In genomic region chr12:112418248-112418595, GRCh38 we compare ENCODE assay signal across 8 cellular contexts. TPM values are rescaled to one million over a fixed set of nuclear protein-coding genes. Genes with fewer than 3 reads are reported as not detected.
DNase-seq lines count a peak whose midpoint lies in the region; ATAC-seq and TF ChIP-seq lines count a peak whose summit lies in the region.

No MANE protein-coding gene starts in this region.

- peaks cover 38% of the 10 kb centered on the region for H4K20me1 ChIP-seq in BLaER1

- H3K36me3 Mint-ChIP-seq in IgD-negative memory B cell (no peaks in the 10 kb centered on the region), chondrocyte (ENCODE audit: low read depth) (no peaks in the 10 kb centered on the region)
- H3K36me3 Mint-ChIP-seq in naive thymus-derived CD4-positive, alpha-beta T cell: peaks cover 0 to 5% (median 0%) of the 10 kb centered on the region in 5 donors

- no peaks in the 10 kb centered on the region for H3K27me3 ChIP-seq in BLaER1
- H3K27me3 ChIP-seq in naive thymus-derived CD4-positive, alpha-beta T cell (ENCODE audit: control insufficient read depth in 2 of 2, insufficient read depth in 2 of 2, low read length in 2 of 2): no peaks in the 10 kb centered on the region

- DNase-seq in chondrocyte (ENCODE audit: low spot score): no peak
- DNase-seq in naive thymus-derived CD4-positive, alpha-beta T cell: no peak
- no peak for DNase-seq in GM13976 (ENCODE audit: low spot score)
- no peak for DNase-seq in NCI-H446 treated with DMSO at 0.1 percent for 48 hours (lab: John Stamatoyannopoulos, UW)
- no peak for DNase-seq in NCI-H446 (lab: John Stamatoyannopoulos, UW)
- DNase-seq in occipital lobe (lab: John Stamatoyannopoulos, UW): no peak

- ATAC-seq in naive thymus-derived CD4-positive, alpha-beta T cell: no peak

- in situ Hi-C loops in GM13976 (cut with MboI; ENCODE audit: low sequenced_read_pairs, unreplicated experiment): no loop called here

- TF ChIP-seq CTCF in chondrocyte (IDR thresholded peaks at IDR 0.05): no peak
- no peak for TF ChIP-seq CTCF in GM13976 (IDR thresholded peaks at IDR 0.05; ENCODE audit: borderline replicate concordance, control extremely low read depth, extremely low read depth, insufficient read depth, missing control alignments)

- peak overlapping the region; percentile 94 to 100 (median 98) for H3K4me3 Mint-ChIP-seq in IgD-negative memory B cell
- H3K4me3 Mint-ChIP-seq in chondrocyte (ENCODE audit: unreplicated experiment): peak overlapping the region; percentile 90
- H3K4me3 Mint-ChIP-seq in naive thymus-derived CD4-positive, alpha-beta T cell: peak overlapping the region; percentile 90 to 100 (median 96)

- peak overlapping the region; percentile 94 for H3K4me2 ChIP-seq in BLaER1

- H3K27ac Mint-ChIP-seq in IgD-negative memory B cell (peak overlapping the region; percentile 98 to 100 (median 99)), chondrocyte (ENCODE audit: unreplicated experiment) (peak overlapping the region; percentile 91)
- peak overlapping the region; percentile 94 to 100 (median 98) for H3K27ac Mint-ChIP-seq in naive thymus-derived CD4-positive, alpha-beta T cell

- intact Hi-C loops in naive thymus-derived CD4-positive, alpha-beta T cell (cut with micrococcal nuclease): loop anchor here (1.0 to 10.0 kb wide), 4 partner anchors 9 to 733 kb away; partner anchors contain the start of genes HECTD4 (in 2 of the 2), RPL6 (in 2 of the 2), ACAD10 (in 1 of the 2) and BRAP (in 1 of the 2)

- H3K9me3 ChIP-seq in BLaER1: no peaks in the 10 kb centered on the region
- H3K9me3 ChIP-seq in naive thymus-derived CD4-positive, alpha-beta T cell (ENCODE audit: control insufficient read depth in 2 of 3, low read length in 3 of 3): no peaks in the 10 kb centered on the region

- peaks cover 35% of the 10 kb centered on the region for H3K4me1 ChIP-seq in BLaER1
- H3K4me1 ChIP-seq in naive thymus-derived CD4-positive, alpha-beta T cell (ENCODE audit: control insufficient read depth in 2 of 2, insufficient read depth in 2 of 2, low read length in 2 of 2): peaks cover 23 to 28% of the 10 kb centered on the region in 2 donors

- peak overlapping the region; percentile 92 for H3K9ac ChIP-seq in BLaER1

- H3K27ac ChIP-seq in BLaER1: peak overlapping the region; percentile 94
- H3K27ac ChIP-seq in naive thymus-derived CD4-positive, alpha-beta T cell (ENCODE audit: low read depth, low read length): peak overlapping the region; percentile 91

- H3K36me3 ChIP-seq in BLaER1: peaks cover 5% of the 10 kb centered on the region; the same call in 1 of the 2 replicates
- H3K36me3 ChIP-seq in naive thymus-derived CD4-positive, alpha-beta T cell (ENCODE audit: control insufficient read depth in 2 of 3, insufficient read depth in 3 of 3, low read length in 3 of 3): peaks cover 0 to 7% (median 0%) of the 10 kb centered on the region in 3 experiments

- peak overlapping the region; percentile 86 for H3K4me3 ChIP-seq in BLaER1
- peak overlapping the region; percentile 100 for H3K4me3 ChIP-seq in naive thymus-derived CD4-positive, alpha-beta T cell (ENCODE audit: low read length)

- H3K4me1 Mint-ChIP-seq in IgD-negative memory B cell (peaks cover 15 to 35% (median 32%) of the 10 kb centered on the region in 3 donors), chondrocyte (ENCODE audit: low read depth) (peaks cover 39% of the 10 kb centered on the region)
- peaks cover 17 to 44% (median 40%) of the 10 kb centered on the region in 7 donors for H3K4me1 Mint-ChIP-seq in naive thymus-derived CD4-positive, alpha-beta T cell

- POLR2A ChIA-PET in naive thymus-derived CD4-positive, alpha-beta T cell (lab: Charles Lee): interaction anchor here (0.7 to 1.5 kb wide), 7 partner anchors 8 to 311 kb away, joined by 3 to 4 read pairs (median 3); no protein-coding TSS in a partner anchor

- H3K27me3 Mint-ChIP-seq in IgD-negative memory B cell: no peaks in the 10 kb centered on the region
- H3K27me3 Mint-ChIP-seq in chondrocyte (ENCODE audit: low read depth): no peaks in the 10 kb centered on the region
- H3K27me3 Mint-ChIP-seq in naive thymus-derived CD4-positive, alpha-beta T cell: no peaks in the 10 kb centered on the region

- H3K9me3 Mint-ChIP-seq in IgD-negative memory B cell (no peaks in the 10 kb centered on the region), chondrocyte (ENCODE audit: low read depth) (no peaks in the 10 kb centered on the region)
- H3K9me3 Mint-ChIP-seq in naive thymus-derived CD4-positive, alpha-beta T cell: peaks cover 0 to 5% (median 0%) of the 10 kb centered on the region in 11 donors

- CTCF ChIA-PET in naive thymus-derived CD4-positive, alpha-beta T cell (lab: Charles Lee): no interaction called here

RNA-seq across cellular contexts. Expression of gene PTPN11, which starts 0.5 kb away (rescaled TPM):
- polyA plus RNA-seq in IgD-negative memory B cell: 69.9 TPM
- total RNA-seq in chondrocyte (114 to 141 TPM (median 139 TPM) in 3 replicates), occipital lobe (90.3 TPM)
- total RNA-seq in naive thymus-derived CD4-positive, alpha-beta T cell: 10 to 100 TPM; 43.5 to 94.7 (median 46.7) TPM
- 10 to 100 TPM; 70.2 to 78.1 TPM for polyA plus RNA-seq in naive thymus-derived CD4-positive, alpha-beta T cell

RNA-seq across cellular contexts. Expression of gene RPL6, which starts 8.8 kb away (rescaled TPM):
- 701 TPM for polyA plus RNA-seq in IgD-negative memory B cell
- 896 to 952 TPM (median 905 TPM) in 3 replicates for total RNA-seq in chondrocyte
- 1,000 to 10,000 TPM; 1,134 to 1,668 (median 1,601) TPM for total RNA-seq in naive thymus-derived CD4-positive, alpha-beta T cell
- 100 to 1,000 TPM; 697 to 787 TPM for polyA plus RNA-seq in naive thymus-derived CD4-positive, alpha-beta T cell
- total RNA-seq in occipital lobe: 870 TPM

RNA-seq across cellular contexts. Expression of gene HECTD4, which starts 36.0 kb away (rescaled TPM):
- polyA plus RNA-seq in IgD-negative memory B cell: 6.8 TPM
- 40.7 to 57.0 TPM (median 42.7 TPM) in 3 replicates for total RNA-seq in chondrocyte
- total RNA-seq in naive thymus-derived CD4-positive, alpha-beta T cell: 10 to 100 TPM; 44.9 to 57.7 (median 51.4) TPM
- polyA plus RNA-seq in naive thymus-derived CD4-positive, alpha-beta T cell: 1 to 10 TPM; 3.1 to 4.9 TPM
- total RNA-seq in occipital lobe: 113 TPM
